In genomic region chr18:48052291-48052840, GRCh38 we compare ENCODE assay signal across 31 cellular contexts.
"Had no signal": no experiment of that assay in that cellular context is flagged by ENCODE, and none has a peak within 500 bp of the region (broad histone marks: within the 10 kb centered on the region; RNA-seq: fewer than 3 reads in every experiment).

No MANE protein-coding gene starts in this region.

- ATAC-seq: activated CD8-positive, alpha-beta T cell treated with anti-CD3 and anti-CD28 coated beads for 36 hours; activated T-cell treated with anti-CD3 and anti-CD28 coated beads, Interleukin-2, amount 50 U/mL, for 72 hours; activated T-helper 17 cell treated with anti-CD3 and anti-CD28 coated beads, Interleukin-2, amount 50 U/mL, for 72 hours; PC-3; Right ventricle myocardium inferior had no signal

- H3K27me3 ChIP-seq: ascending aorta, breast epithelium, Peyer's patch had no signal

- H3K4me1 Mint-ChIP-seq: activated CD4-positive, alpha-beta T cell treated with anti-CD3 and anti-CD28 coated beads, Interleukin-2, amount 10 ng/mL, durations not matched to agents 24 days and 14 days; activated naive CD4-positive, alpha-beta T cell treated with anti-CD3 and anti-CD28 coated beads, Interleukin-2, amount 50 U/mL, for 24 hours; activated naive CD8-positive, alpha-beta T cell treated with anti-CD3 and anti-CD28 coated beads, Interleukin-2, amount 10 ng/mL, durations not matched to agents 7 days and 5 days; activated T-helper 17 cell treated with anti-CD3 and anti-CD28 coated beads, Interleukin-2, amount 50 U/mL, for 72 hours had no signal

- H3K4me1 ChIP-seq: breast epithelium had no signal

- H3K9me3 ChIP-seq: ascending aorta, breast epithelium, MG63, Peyer's patch had no signal

- H3K36me3 Mint-ChIP-seq: activated naive CD4-positive, alpha-beta T cell treated with anti-CD3 and anti-CD28 coated beads, Interleukin-2, amount 50 U/mL, for 24 hours; activated naive CD8-positive, alpha-beta T cell treated with anti-CD3 and anti-CD28 coated beads, Interleukin-2, amount 10 ng/mL, durations not matched to agents 7 days and 5 days had no signal

- H3K27ac ChIP-seq: ascending aorta, breast epithelium, Peyer's patch had no signal

- H3K9me3 Mint-ChIP-seq: activated CD4-positive, alpha-beta T cell treated with anti-CD3 and anti-CD28 coated beads, Interleukin-2, amount 10 ng/mL, durations not matched to agents 24 days and 14 days; activated CD8-positive, alpha-beta T cell treated with anti-CD3 and anti-CD28 coated beads for 36 hours; activated naive CD4-positive, alpha-beta T cell treated with anti-CD3 and anti-CD28 coated beads, Interleukin-2, amount 50 U/mL, for 24 hours; activated naive CD8-positive, alpha-beta T cell treated with anti-CD3 and anti-CD28 coated beads, Interleukin-2, amount 10 ng/mL, durations not matched to agents 7 days and 5 days; activated T-cell treated with anti-CD3 and anti-CD28 coated beads, Interleukin-2, amount 50 U/mL, for 72 hours; T-helper 1 cell treated with Interleukin-12 subunit alpha and Interleukin-12 subunit beta and Interleukin-4 antibody, amounts not matched to agents 30 μg/mL and 1 μg/mL, for 36 hours; T-helper 2 cell treated with Interferon-gamma antibody and Interleukin-4, amounts not matched to agents 5 μg/mL and 100 μg/mL, for 36 hours had no signal

- H3K36me3 ChIP-seq: ascending aorta, breast epithelium, MG63, Peyer's patch had no signal

- H3K4me3 Mint-ChIP-seq: activated CD4-positive, alpha-beta T cell treated with anti-CD3 and anti-CD28 coated beads, Interleukin-2, amount 10 ng/mL, durations not matched to agents 24 days and 14 days; activated CD8-positive, alpha-beta T cell treated with anti-CD3 and anti-CD28 coated beads for 36 hours; activated naive CD4-positive, alpha-beta T cell treated with anti-CD3 and anti-CD28 coated beads, Interleukin-2, amount 50 U/mL, for 24 hours; activated naive CD8-positive, alpha-beta T cell treated with anti-CD3 and anti-CD28 coated beads, Interleukin-2, amount 10 ng/mL, durations not matched to agents 7 days and 5 days; activated T-cell treated with anti-CD3 and anti-CD28 coated beads, Interleukin-2, amount 50 U/mL, for 72 hours; activated T-helper 17 cell treated with anti-CD3 and anti-CD28 coated beads, Interleukin-2, amount 50 U/mL, for 72 hours; T-helper 1 cell treated with Interleukin-12 subunit alpha and Interleukin-12 subunit beta and Interleukin-4 antibody, amounts not matched to agents 30 μg/mL and 1 μg/mL, for 36 hours; T-helper 2 cell treated with Interferon-gamma antibody and Interleukin-4, amounts not matched to agents 5 μg/mL and 100 μg/mL, for 36 hours had no signal

- H3K27ac Mint-ChIP-seq: activated CD4-positive, alpha-beta T cell treated with anti-CD3 and anti-CD28 coated beads, Interleukin-2, amount 10 ng/mL, durations not matched to agents 24 days and 14 days; activated CD8-positive, alpha-beta T cell treated with anti-CD3 and anti-CD28 coated beads for 36 hours; activated naive CD4-positive, alpha-beta T cell treated with anti-CD3 and anti-CD28 coated beads, Interleukin-2, amount 50 U/mL, for 24 hours; activated naive CD8-positive, alpha-beta T cell treated with anti-CD3 and anti-CD28 coated beads, Interleukin-2, amount 10 ng/mL, durations not matched to agents 7 days and 5 days; activated T-cell treated with anti-CD3 and anti-CD28 coated beads, Interleukin-2, amount 50 U/mL, for 72 hours; activated T-helper 17 cell treated with anti-CD3 and anti-CD28 coated beads, Interleukin-2, amount 50 U/mL, for 72 hours; T-helper 1 cell treated with Interleukin-12 subunit alpha and Interleukin-12 subunit beta and Interleukin-4 antibody, amounts not matched to agents 30 μg/mL and 1 μg/mL, for 36 hours; T-helper 2 cell treated with Interferon-gamma antibody and Interleukin-4, amounts not matched to agents 5 μg/mL and 100 μg/mL, for 36 hours had no signal

- FAIRE-seq: TTC549 had no signal

- H3K4me3 ChIP-seq: ascending aorta, breast epithelium, MG63, Peyer's patch had no signal

- DNase-seq: activated CD4-positive, alpha-beta T cell treated with anti-CD3 and anti-CD28 coated beads, Interleukin-2, amount 10 ng/mL, durations not matched to agents 24 days and 14 days; activated CD4-positive, alpha-beta T cell treated with anti-CD3 and anti-CD28 coated beads, Interleukin-2, amount 50 U/mL, for 4 hours; activated CD8-positive, alpha-beta T cell treated with anti-CD3 and anti-CD28 coated beads for 36 hours; activated gamma-delta T cell; activated naive CD4-positive, alpha-beta T cell treated with Interleukin-2 at 50 U/mL for 16 hours; activated naive CD8-positive, alpha-beta T cell treated with anti-CD3 and anti-CD28 coated beads, Interleukin-2, amount 10 ng/mL, durations not matched to agents 7 days and 5 days; activated T-cell treated with anti-CD3 and anti-CD28 coated beads, Interleukin-2, amount 50 U/mL, for 1 hour; activated T-cell treated with anti-CD3 and anti-CD28 coated beads, Interleukin-2, amount 50 U/mL, for 72 hours; amygdala; Kasumi-1; KG1; MG63; NCI-H1048; NCI-H1105 treated with DMSO at 0.1 percent for 48 hours; NCI-H1436; NCI-H1694 treated with DMSO at 0.1 percent for 48 hours; NCI-H2029; NCI-H510A; NCI-H526; NCI-H748 treated with DMSO at 0.1 percent for 48 hours; NK-92 treated with Interleukin-12 subunit alpha and Interleukin-12 subunit beta, amount 100 ng/mL, for 24 hours; PC-3 had no signal
